ENCODE assay signal across 1 cellular context in the genomic region with DNA sequence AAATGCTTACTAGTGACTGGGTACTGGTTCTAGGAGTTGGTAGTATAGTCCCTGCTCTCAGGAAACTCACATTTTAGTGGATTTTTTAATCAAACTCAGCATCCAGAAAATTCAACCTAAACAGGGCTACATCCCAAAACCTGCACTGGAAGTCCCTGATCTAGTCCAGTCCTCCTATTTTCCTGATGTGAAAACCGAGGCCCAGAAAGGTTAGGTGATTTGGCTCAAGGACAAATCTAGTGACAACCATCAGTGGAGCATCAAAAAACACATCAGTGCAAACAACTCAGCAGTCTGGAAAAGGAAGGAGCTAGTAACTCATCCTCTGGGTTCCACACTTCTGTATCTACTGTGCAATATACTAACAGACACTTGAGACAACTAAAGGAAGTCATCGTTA.
TF ChIP-seq lines count a peak whose summit lies in the region.

No MANE protein-coding gene starts in this region.

TF ChIP-seq in GM23338, 12 proteins besides CTCF, POLR2A, EP300 and RAD21 (continued from another document):
- TF ChIP-seq, protein P1, sequence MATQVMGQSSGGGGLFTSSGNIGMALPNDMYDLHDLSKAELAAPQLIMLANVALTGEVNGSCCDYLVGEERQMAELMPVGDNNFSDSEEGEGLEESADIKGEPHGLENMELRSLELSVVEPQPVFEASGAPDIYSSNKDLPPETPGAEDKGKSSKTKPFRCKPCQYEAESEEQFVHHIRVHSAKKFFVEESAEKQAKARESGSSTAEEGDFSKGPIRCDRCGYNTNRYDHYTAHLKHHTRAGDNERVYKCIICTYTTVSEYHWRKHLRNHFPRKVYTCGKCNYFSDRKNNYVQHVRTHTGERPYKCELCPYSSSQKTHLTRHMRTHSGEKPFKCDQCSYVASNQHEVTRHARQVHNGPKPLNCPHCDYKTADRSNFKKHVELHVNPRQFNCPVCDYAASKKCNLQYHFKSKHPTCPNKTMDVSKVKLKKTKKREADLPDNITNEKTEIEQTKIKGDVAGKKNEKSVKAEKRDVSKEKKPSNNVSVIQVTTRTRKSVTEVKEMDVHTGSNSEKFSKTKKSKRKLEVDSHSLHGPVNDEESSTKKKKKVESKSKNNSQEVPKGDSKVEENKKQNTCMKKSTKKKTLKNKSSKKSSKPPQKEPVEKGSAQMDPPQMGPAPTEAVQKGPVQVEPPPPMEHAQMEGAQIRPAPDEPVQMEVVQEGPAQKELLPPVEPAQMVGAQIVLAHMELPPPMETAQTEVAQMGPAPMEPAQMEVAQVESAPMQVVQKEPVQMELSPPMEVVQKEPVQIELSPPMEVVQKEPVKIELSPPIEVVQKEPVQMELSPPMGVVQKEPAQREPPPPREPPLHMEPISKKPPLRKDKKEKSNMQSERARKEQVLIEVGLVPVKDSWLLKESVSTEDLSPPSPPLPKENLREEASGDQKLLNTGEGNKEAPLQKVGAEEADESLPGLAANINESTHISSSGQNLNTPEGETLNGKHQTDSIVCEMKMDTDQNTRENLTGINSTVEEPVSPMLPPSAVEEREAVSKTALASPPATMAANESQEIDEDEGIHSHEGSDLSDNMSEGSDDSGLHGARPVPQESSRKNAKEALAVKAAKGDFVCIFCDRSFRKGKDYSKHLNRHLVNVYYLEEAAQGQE (IDR thresholded peaks at IDR 0.05; ENCODE audit: unreplicated experiment): no peak
